In the genomic region with DNA sequence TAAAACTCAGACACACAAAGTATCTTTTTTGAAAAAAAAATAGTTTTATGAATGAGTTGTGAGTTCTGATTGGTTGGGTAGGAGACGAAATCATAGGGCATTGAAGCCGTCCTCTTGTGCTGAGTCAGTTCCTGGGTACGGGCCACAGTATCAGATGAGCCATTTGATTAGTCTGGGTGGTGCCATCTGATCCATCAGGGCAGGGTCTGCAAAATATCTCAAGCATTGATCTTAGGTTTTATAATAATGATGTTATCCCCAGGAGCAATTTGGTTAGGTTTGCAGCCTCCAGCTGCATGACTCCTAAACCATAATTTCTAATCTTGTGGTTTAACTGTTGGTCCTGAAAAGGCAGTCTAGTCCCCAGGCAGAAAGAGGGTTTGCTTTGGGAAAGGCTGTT, we compare ENCODE assay signal across 19 cellular contexts.
DNase-seq lines count a peak whose midpoint lies in the region; ATAC-seq and TF ChIP-seq lines count a peak whose summit lies in the region.
"Had no signal": no experiment of that assay in that cellular context is flagged by ENCODE, and none has a peak within 500 bp of the region (broad histone marks: within the 10 kb centered on the region; RNA-seq: fewer than 3 reads in every experiment).

No MANE protein-coding gene starts in this region.

- peaks cover 7% of the 10 kb centered on the region for H3K4me1 ChIP-seq in Loucy (ENCODE audit: insufficient read depth, low read length, poor library complexity, severe bottlenecking)
- peaks cover 6% of the 10 kb centered on the region; the same call in 1 of the 2 replicates for H3K4me1 ChIP-seq in SJCRH30
- H3K4me1 ChIP-seq in neuronal stem cell (ENCODE audit: control insufficient read depth in 2 of 2, insufficient read depth in 1 of 2, low read depth in 1 of 2, low read length in 2 of 2): no peaks in the 10 kb centered on the region
- H3K4me1 ChIP-seq in Peyer's patch: no peaks in the 10 kb centered on the region

- no peaks in the 10 kb centered on the region for H4K20me1 ChIP-seq in Loucy (ENCODE audit: insufficient read depth, low read length, poor library complexity, severe bottlenecking)

- no peaks in the 10 kb centered on the region for H3K9me2 ChIP-seq in Loucy (replicated peaks; ENCODE audit: low read depth, low read length)

- H4K8ac ChIP-seq in neuronal stem cell (ENCODE audit: low read depth, low read length): no peak overlapping the region

- TF ChIP-seq POLR2A in Peyer's patch (IDR thresholded peaks at IDR 0.05): no peak

- DNase-seq in EH (ENCODE audit: low read depth): peak; percentile 21
- DNase-seq in SJCRH30: peak; percentile 11 to 35
- DNase-seq in neuronal stem cell (ENCODE audit: low spot score): no peak
- DNase-seq in glomerular visceral epithelial cell (ENCODE audit: extremely low spot score): no peak
- no peak for DNase-seq in Peyer's patch
- DNase-seq in RWPE1 (ENCODE audit: low spot score): no peak
- DNase-seq: CD4-positive, CD25-positive, alpha-beta regulatory T cell; NCI-H1105; NCI-H1436 treated with DMSO at 0.1 percent for 48 hours; NCI-H1930; NCI-H2107; NCI-H524; NCI-H774; NK-92 treated with Interleukin-12 subunit alpha and Interleukin-12 subunit beta, amount 100 ng/mL, for 24 hours had no signal

- H3K79me2 ChIP-seq in Loucy (ENCODE audit: insufficient read depth, low read length): no peaks in the 10 kb centered on the region

- H3F3A ChIP-seq in Loucy (ENCODE audit: low read depth): no peaks in the 10 kb centered on the region

- H3K79me1 ChIP-seq in neuronal stem cell (ENCODE audit: low read depth, low read length): peaks cover 2% of the 10 kb centered on the region

- no peak overlapping the region for H2BK120ac ChIP-seq in neuronal stem cell (ENCODE audit: low read depth, low read length)

- H3K9ac ChIP-seq in Loucy (ENCODE audit: low read depth, low read length, poor library complexity, severe bottlenecking): no peak overlapping the region
- H3K9ac ChIP-seq in neuronal stem cell (ENCODE audit: low read depth, low read length, poor library complexity): no peak overlapping the region
- H3K9ac ChIP-seq: KMS-11 had no signal

- peak overlapping the region; percentile 40; the same call in 1 of the 2 replicates for H2AFZ ChIP-seq in Loucy (ENCODE audit: low read length)
- H2AFZ ChIP-seq in neuronal stem cell (ENCODE audit: low read length): peak overlapping the region; percentile 40

- no peak overlapping the region for H3K23ac ChIP-seq in neuronal stem cell (ENCODE audit: low read depth, low read length, poor library complexity)

- POLR2A ChIA-PET in RWPE1 (lab: Yijun Ruan, JAX; ENCODE audit: low non-redundant PET): no interaction called here

- H3K18ac ChIP-seq in neuronal stem cell (ENCODE audit: low read length): no peak overlapping the region

- H3K27me3 ChIP-seq in Loucy (ENCODE audit: insufficient read depth, low read length, poor library complexity, severe bottlenecking) (no peaks in the 10 kb centered on the region), SJCRH30 (no peaks in the 10 kb centered on the region), neuronal stem cell (ENCODE audit: control insufficient read depth in 3 of 3, insufficient read depth in 3 of 3, low read depth in 1 of 3, low read length in 3 of 3) (no peaks in the 10 kb centered on the region), Peyer's patch (no peaks in the 10 kb centered on the region)

- ATAC-seq in HG03175 (IDR thresholded peaks at IDR 0.05; ENCODE audit: unreplicated experiment): no peak
- ATAC-seq: HCT116, Right ventricle myocardium inferior had no signal

- H3K9me3 ChIP-seq in Loucy (ENCODE audit: insufficient read depth, low read depth, low read length): 0 out of 2 replicates have a peak, but pooled peaks cover 3% of the 10 kb centered on the region
- no peaks in the 10 kb centered on the region for H3K9me3 ChIP-seq in SJCRH30 (replicated peaks)
- H3K9me3 ChIP-seq in neuronal stem cell (replicated peaks in 1 of 2; ENCODE audit: control insufficient read depth in 2 of 2, insufficient read depth in 1 of 2, low read depth in 1 of 2, low read length in 2 of 2): peaks cover 4 to 7% of the 10 kb centered on the region in 2 donors
- H3K9me3 ChIP-seq in Peyer's patch: peaks cover 0 to 7% (median 0%) of the 10 kb centered on the region in 4 donors

- H2BK15ac ChIP-seq in neuronal stem cell (ENCODE audit: low read length): no peak overlapping the region

- no peak overlapping the region for H4K91ac ChIP-seq in neuronal stem cell (ENCODE audit: low read depth, low read length, poor library complexity)

- H3K4ac ChIP-seq in neuronal stem cell (ENCODE audit: low read length): no peak overlapping the region

- H3K4me2 ChIP-seq in Loucy (ENCODE audit: low read depth, low read length, poor library complexity, severe bottlenecking) (peak overlapping the region; percentile 27), neuronal stem cell (ENCODE audit: insufficient read depth, low read length, poor library complexity, severe bottlenecking) (no peak overlapping the region)
- H3K4me2 ChIP-seq: KMS-11 had no signal

- no peak overlapping the region for H2BK5ac ChIP-seq in neuronal stem cell (ENCODE audit: low read length)

- H3K36me3 ChIP-seq in Loucy (ENCODE audit: insufficient read depth, low read length) (no peaks in the 10 kb centered on the region), SJCRH30 (no peaks in the 10 kb centered on the region), neuronal stem cell (replicated peaks in 1 of 2; ENCODE audit: control insufficient read depth in 2 of 2, insufficient read depth in 2 of 2, low read length in 2 of 2) (no peaks in the 10 kb centered on the region), Peyer's patch (no peaks in the 10 kb centered on the region)

- CTCF ChIA-PET in RWPE1 (lab: Yijun Ruan, JAX): no interaction called here

- WGBS in neuronal stem cell (ENCODE audit: extremely low coverage in 2 of 2, insufficient read length in 2 of 2, insufficient replicate concordance in 1 of 2), 2 donors: no CpG with 5 or more reads among the region's 3 CpGs

- H3K14ac ChIP-seq in neuronal stem cell (ENCODE audit: low read length): no peak overlapping the region

- H3K4me3 ChIP-seq in Loucy (ENCODE audit: low read length, poor library complexity, severe bottlenecking) (no peak overlapping the region), SJCRH30 (no peak overlapping the region), neuronal stem cell (ENCODE audit: low read length in 2 of 2) (no peak overlapping the region), Peyer's patch (no peak overlapping the region)

- TF ChIP-seq CTCF in Loucy (conservative IDR thresholded peaks at IDR 0.05; ENCODE audit: low read length) (no peak), Peyer's patch (IDR thresholded peaks at IDR 0.05) (no peak), RWPE1 (conservative IDR thresholded peaks at IDR 0.05; ENCODE audit: low read depth) (no peak)

- no peak overlapping the region for H2AK5ac ChIP-seq in neuronal stem cell (ENCODE audit: low read depth, low read length)

- no peak overlapping the region for H2BK12ac ChIP-seq in neuronal stem cell (ENCODE audit: low read length)

- no peak overlapping the region for H3K27ac ChIP-seq in SJCRH30
- no peak overlapping the region for H3K27ac ChIP-seq in neuronal stem cell (replicated peaks; ENCODE audit: low read length)
- no peak overlapping the region for H3K27ac ChIP-seq in Peyer's patch
- no peak overlapping the region for H3K27ac ChIP-seq in RWPE1
- H3K27ac ChIP-seq: KMS-11 had no signal

Comparison
In these comparisons a context has a peak if more than half of its experiments do, and no peak if none do; other contexts are left out.
1. DNase-seq: peak in EH (single experiment) and SJCRH30 (2 of 2); none in neuronal stem cell (single experiment), glomerular visceral epithelial cell (single experiment), Peyer's patch (0 of 3) and RWPE1 (single experiment).